Comparison of ENCODE assay signal across 1 cellular context in the genomic region with DNA sequence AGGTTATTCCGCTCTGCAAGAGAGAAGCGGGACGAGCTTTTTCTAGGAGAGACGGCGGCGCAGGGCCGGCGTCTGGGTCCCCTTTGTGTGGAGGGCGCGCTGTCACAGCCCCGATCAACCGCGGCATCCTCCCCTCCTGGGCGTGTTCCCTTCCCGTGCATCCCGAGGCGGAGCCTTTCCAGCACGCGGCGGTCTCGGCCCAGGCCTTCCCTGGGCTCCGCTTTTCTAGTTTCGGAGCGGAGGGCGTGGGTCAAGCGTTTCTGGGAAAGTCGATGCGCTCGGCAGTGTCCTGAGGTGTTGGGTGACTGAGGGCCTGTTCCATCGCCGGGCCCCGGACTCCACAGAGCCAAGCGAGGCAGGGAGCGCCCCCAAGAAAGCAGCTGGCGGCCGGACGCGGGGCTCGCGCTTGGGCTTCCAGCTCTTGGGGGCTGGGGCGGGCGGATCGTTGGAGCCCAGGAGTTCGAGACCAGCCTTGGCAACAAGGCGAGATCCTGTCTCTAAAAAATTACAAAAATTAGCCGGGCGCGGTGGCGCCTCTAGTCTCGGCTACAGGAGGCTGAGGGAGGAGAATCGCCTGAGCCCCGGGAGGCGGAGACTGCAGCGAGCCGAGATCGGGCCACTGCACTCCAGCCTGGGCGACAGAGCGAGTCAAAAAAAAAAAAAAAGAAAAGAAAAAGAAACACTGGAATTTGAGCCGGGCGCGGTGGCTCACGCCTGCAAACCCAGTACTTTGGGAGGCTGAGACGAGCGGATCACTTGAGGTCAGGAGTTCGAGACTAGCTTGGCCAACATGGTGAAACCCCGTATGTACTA.
A peak's percentile ranks its signal among the peaks of the same experiment; 100 is the strongest.
TF ChIP-seq lines count a peak whose summit lies in the region.

No MANE protein-coding gene starts in this region.

TF ChIP-seq in HepG2, 621 proteins besides CTCF, POLR2A, EP300 and RAD21 (continued from another document and continues in another):
- TF ChIP-seq AFF4 (CRISPR knock-in tag; IDR thresholded peaks at IDR 0.05), result no peak
- TF ChIP-seq NFE2L2 (IDR thresholded peaks at IDR 0.05; ENCODE audit: low read length), result no peak
- TF ChIP-seq DR1 (CRISPR knock-in tag; IDR thresholded peaks at IDR 0.05), result 0 out of 2 replicates have a peak, but pooled peaks have one; percentile 49
- TF ChIP-seq ZNF740 (CRISPR knock-in tag; IDR thresholded peaks at IDR 0.05), result no peak
- no peak for TF ChIP-seq SIX4 (CRISPR knock-in tag; IDR thresholded peaks at IDR 0.05)
- TF ChIP-seq CHCHD3 (CRISPR knock-in tag; IDR thresholded peaks at IDR 0.05), result no peak
- no peak for TF ChIP-seq DMTF1 (CRISPR knock-in tag; IDR thresholded peaks at IDR 0.05)
- TF ChIP-seq ZNF143 (CRISPR knock-in tag; IDR thresholded peaks at IDR 0.05), result no peak
- TF ChIP-seq ZNF329 (CRISPR knock-in tag; IDR thresholded peaks at IDR 0.05; ENCODE audit: low read depth), result no peak
- TF ChIP-seq STAG1 (CRISPR knock-in tag; IDR thresholded peaks at IDR 0.05), result no peak
- TF ChIP-seq, protein P1, sequence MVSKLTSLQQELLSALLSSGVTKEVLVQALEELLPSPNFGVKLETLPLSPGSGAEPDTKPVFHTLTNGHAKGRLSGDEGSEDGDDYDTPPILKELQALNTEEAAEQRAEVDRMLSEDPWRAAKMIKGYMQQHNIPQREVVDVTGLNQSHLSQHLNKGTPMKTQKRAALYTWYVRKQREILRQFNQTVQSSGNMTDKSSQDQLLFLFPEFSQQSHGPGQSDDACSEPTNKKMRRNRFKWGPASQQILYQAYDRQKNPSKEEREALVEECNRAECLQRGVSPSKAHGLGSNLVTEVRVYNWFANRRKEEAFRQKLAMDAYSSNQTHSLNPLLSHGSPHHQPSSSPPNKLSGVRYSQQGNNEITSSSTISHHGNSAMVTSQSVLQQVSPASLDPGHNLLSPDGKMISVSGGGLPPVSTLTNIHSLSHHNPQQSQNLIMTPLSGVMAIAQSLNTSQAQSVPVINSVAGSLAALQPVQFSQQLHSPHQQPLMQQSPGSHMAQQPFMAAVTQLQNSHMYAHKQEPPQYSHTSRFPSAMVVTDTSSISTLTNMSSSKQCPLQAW (CRISPR knock-in tag; IDR thresholded peaks at IDR 0.05), result 0 out of 2 replicates have a peak, but pooled peaks have one; percentile 4
- no peak for TF ChIP-seq MLXIP (CRISPR knock-in tag; IDR thresholded peaks at IDR 0.05; ENCODE audit: borderline replicate concordance)
- TF ChIP-seq, protein P2, sequence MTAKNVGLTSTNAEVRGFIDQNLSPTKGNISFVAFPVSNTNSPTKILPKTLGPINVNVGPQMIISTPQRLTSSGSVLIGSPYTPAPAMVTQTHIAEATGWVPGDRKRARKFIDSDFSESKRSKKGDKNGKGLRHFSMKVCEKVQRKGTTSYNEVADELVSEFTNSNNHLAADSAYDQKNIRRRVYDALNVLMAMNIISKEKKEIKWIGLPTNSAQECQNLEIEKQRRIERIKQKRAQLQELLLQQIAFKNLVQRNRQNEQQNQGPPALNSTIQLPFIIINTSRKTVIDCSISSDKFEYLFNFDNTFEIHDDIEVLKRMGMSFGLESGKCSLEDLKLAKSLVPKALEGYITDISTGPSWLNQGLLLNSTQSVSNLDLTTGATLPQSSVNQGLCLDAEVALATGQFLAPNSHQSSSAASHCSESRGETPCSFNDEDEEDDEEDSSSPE (CRISPR knock-in tag; IDR thresholded peaks at IDR 0.05), result 0 out of 2 replicates have a peak, but pooled peaks have one; percentile 9
- no peak for TF ChIP-seq XRCC5 (optimal IDR thresholded peaks at IDR 0.05; ENCODE audit: low read length)
- TF ChIP-seq IKZF4 (CRISPR knock-in tag; IDR thresholded peaks at IDR 0.05; ENCODE audit: borderline replicate concordance, low read depth, not compliant biosample characterization), result no peak
- no peak for TF ChIP-seq SP140L (CRISPR knock-in tag; IDR thresholded peaks at IDR 0.05; ENCODE audit: borderline replicate concordance)
- no peak for TF ChIP-seq ZNF256 (CRISPR knock-in tag; conservative IDR thresholded peaks at IDR 0.05)
- no peak for TF ChIP-seq GABPA (IDR thresholded peaks at IDR 0.05; ENCODE audit: low read depth, low read length)
- no peak for TF ChIP-seq GABPA (CRISPR knock-in tag; IDR thresholded peaks at IDR 0.05; ENCODE audit: low read depth)
- no peak for TF ChIP-seq ZBTB37 (CRISPR knock-in tag; IDR thresholded peaks at IDR 0.05)
- TF ChIP-seq, protein P3, sequence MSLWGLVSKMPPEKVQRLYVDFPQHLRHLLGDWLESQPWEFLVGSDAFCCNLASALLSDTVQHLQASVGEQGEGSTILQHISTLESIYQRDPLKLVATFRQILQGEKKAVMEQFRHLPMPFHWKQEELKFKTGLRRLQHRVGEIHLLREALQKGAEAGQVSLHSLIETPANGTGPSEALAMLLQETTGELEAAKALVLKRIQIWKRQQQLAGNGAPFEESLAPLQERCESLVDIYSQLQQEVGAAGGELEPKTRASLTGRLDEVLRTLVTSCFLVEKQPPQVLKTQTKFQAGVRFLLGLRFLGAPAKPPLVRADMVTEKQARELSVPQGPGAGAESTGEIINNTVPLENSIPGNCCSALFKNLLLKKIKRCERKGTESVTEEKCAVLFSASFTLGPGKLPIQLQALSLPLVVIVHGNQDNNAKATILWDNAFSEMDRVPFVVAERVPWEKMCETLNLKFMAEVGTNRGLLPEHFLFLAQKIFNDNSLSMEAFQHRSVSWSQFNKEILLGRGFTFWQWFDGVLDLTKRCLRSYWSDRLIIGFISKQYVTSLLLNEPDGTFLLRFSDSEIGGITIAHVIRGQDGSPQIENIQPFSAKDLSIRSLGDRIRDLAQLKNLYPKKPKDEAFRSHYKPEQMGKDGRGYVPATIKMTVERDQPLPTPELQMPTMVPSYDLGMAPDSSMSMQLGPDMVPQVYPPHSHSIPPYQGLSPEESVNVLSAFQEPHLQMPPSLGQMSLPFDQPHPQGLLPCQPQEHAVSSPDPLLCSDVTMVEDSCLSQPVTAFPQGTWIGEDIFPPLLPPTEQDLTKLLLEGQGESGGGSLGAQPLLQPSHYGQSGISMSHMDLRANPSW (CRISPR knock-in tag; IDR thresholded peaks at IDR 0.05; ENCODE audit: borderline replicate concordance), result no peak
- TF ChIP-seq RFX1 (IDR thresholded peaks at IDR 0.05), result no peak
- TF ChIP-seq HNRNPL (IDR thresholded peaks at IDR 0.05; ENCODE audit: low read depth, low read length), result 0 out of 2 replicates have a peak, but pooled peaks have one; percentile 29
- no peak for TF ChIP-seq ATRX (CRISPR knock-in tag; IDR thresholded peaks at IDR 0.05; ENCODE audit: borderline replicate concordance)
- TF ChIP-seq MIXL1 (CRISPR knock-in tag; IDR thresholded peaks at IDR 0.05), result no peak
- TF ChIP-seq TBX3 (IDR thresholded peaks at IDR 0.05; ENCODE audit: borderline replicate concordance), result no peak
- TF ChIP-seq ZFP37 (CRISPR knock-in tag; IDR thresholded peaks at IDR 0.05; ENCODE audit: borderline replicate concordance), result no peak
- TF ChIP-seq TEF (CRISPR knock-in tag; IDR thresholded peaks at IDR 0.05), result no peak
- no peak for TF ChIP-seq CEBPZ (IDR thresholded peaks at IDR 0.05; ENCODE audit: low read length)
- no peak for TF ChIP-seq RFX5 (IDR thresholded peaks at IDR 0.05; ENCODE audit: low read depth, low read length)
- TF ChIP-seq AGO2 (optimal IDR thresholded peaks at IDR 0.05; ENCODE audit: low read depth, low read length), result peak; percentile 59
- no peak for TF ChIP-seq SAFB2 (CRISPR knock-in tag; IDR thresholded peaks at IDR 0.05; ENCODE audit: borderline replicate concordance, low read depth)
